Comparison of ENCODE assay signal across 1 cellular context in the genomic region with DNA sequence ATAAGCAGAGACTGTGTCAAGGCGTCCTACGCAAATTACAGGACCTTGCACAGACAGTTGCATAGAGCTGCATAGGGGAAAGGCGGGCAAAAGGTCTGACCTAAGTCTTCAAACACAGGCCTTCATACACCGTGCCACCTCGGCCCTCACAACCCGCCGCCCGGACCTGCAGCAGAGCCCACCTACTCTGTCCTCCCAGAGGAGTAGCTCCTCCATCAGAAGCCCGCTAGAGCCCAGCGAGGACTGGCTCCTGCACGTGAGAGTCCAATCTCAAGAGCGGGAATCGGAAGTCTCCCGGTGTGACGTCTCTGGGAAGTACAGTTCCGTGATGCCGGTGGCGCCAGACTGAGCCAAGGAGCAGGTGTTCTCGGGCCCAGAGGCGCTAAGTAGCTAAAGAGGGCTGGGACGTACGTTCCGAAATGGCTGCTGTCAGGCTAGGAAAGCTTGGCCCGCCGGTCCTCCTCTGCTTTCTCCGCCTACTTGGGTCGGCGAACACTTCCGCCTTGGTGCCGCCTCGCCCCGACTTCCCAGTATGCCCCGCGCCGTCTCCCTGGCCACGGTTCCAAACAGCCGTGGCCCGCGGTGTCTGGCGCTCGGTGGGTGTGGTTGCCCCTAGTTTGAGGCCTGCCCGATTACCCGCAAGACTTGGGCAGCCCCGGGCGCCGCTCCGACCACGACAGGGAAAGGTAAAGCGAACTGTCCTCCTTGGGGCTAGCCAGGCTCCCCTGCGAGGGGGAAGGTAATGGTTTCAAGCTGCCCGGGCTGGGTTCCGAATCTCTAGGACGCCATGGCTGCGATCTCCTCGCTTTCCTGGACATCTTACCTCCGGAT.
TF ChIP-seq lines count a peak whose summit lies in the region.

Gene ASTE1 (minus strand): TSS at position 505 of the 831 bp plus-strand sequence. CDS start 1,519 bp downstream, outside the sequence.
A gene with protein sequence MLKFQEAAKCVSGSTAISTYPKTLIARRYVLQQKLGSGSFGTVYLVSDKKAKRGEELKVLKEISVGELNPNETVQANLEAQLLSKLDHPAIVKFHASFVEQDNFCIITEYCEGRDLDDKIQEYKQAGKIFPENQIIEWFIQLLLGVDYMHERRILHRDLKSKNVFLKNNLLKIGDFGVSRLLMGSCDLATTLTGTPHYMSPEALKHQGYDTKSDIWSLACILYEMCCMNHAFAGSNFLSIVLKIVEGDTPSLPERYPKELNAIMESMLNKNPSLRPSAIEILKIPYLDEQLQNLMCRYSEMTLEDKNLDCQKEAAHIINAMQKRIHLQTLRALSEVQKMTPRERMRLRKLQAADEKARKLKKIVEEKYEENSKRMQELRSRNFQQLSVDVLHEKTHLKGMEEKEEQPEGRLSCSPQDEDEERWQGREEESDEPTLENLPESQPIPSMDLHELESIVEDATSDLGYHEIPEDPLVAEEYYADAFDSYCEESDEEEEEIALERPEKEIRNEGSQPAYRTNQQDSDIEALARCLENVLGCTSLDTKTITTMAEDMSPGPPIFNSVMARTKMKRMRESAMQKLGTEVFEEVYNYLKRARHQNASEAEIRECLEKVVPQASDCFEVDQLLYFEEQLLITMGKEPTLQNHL (plus strand): TSS at position 557 of the 831 bp plus-strand sequence. CDS start 2,832 bp downstream, outside the sequence.

TF ChIP-seq in HepG2, 621 proteins besides CTCF, POLR2A, EP300 and RAD21 (continued from another document and continues in another):
- TF ChIP-seq, protein P1, sequence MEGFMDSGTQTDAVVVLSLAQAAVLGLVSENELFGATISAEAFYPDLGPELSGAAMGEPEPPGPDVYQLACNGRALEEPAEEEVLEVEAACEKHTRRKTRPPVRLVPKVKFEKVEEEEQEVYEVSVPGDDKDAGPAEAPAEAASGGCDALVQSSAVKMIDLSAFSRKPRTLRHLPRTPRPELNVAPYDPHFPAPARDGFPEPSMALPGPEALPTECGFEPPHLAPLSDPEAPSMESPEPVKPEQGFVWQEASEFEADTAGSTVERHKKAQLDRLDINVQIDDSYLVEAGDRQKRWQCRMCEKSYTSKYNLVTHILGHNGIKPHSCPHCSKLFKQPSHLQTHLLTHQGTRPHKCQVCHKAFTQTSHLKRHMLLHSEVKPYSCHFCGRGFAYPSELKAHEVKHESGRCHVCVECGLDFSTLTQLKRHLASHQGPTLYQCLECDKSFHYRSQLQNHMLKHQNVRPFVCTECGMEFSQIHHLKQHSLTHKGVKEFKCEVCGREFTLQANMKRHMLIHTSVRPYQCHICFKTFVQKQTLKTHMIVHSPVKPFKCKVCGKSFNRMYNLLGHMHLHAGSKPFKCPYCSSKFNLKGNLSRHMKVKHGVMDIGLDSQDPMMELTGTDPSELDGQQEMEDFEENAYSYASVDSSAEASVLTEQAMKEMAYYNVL (CRISPR knock-in tag; IDR thresholded peaks at IDR 0.05; ENCODE audit: borderline replicate concordance): peak; percentile 36; the same call in 1 of the 2 replicates
- TF ChIP-seq MYNN (CRISPR knock-in tag; IDR thresholded peaks at IDR 0.05; ENCODE audit: low read depth) (no peak), NR2F1 (CRISPR knock-in tag; IDR thresholded peaks at IDR 0.05) (no peak), SIN3B (IDR thresholded peaks at IDR 0.05; ENCODE audit: low read length) (peak; percentile 6; the same call in 1 of the 2 replicates), KLF15 (CRISPR knock-in tag; IDR thresholded peaks at IDR 0.05; ENCODE audit: borderline replicate concordance) (no peak), KLF9 (CRISPR knock-in tag; IDR thresholded peaks at IDR 0.05; ENCODE audit: low read depth) (peak; percentile 99), ZBTB43 (CRISPR knock-in tag; conservative IDR thresholded peaks at IDR 0.05) (no peak), SRSF1 (optimal IDR thresholded peaks at IDR 0.05; ENCODE audit: low read depth, low read length) (peak; percentile 66), E2F1 (CRISPR knock-in tag; IDR thresholded peaks at IDR 0.05) (peak; percentile 87), ZNF224 (CRISPR knock-in tag; IDR thresholded peaks at IDR 0.05) (no peak; the same call in 1 of the 2 replicates), MEIS2 (CRISPR knock-in tag; IDR thresholded peaks at IDR 0.05) (no peak; the same call in 1 of the 2 replicates), ZNF879 (CRISPR knock-in tag; IDR thresholded peaks at IDR 0.05) (0 out of 2 replicates have a peak, but pooled peaks have one; percentile 57), JUN (CRISPR knock-in tag; IDR thresholded peaks at IDR 0.05) (0 out of 2 replicates have a peak, but pooled peaks have one; percentile 35), ZEB1 (IDR thresholded peaks at IDR 0.05; ENCODE audit: insufficient replicate concordance, low read depth) (peak; percentile 15), TEAD3 (CRISPR knock-in tag; optimal IDR thresholded peaks at IDR 0.05; ENCODE audit: borderline replicate concordance) (no peak), ZNF737 (CRISPR knock-in tag; IDR thresholded peaks at IDR 0.05; ENCODE audit: borderline replicate concordance) (no peak), ZNF883 (CRISPR knock-in tag; IDR thresholded peaks at IDR 0.05; ENCODE audit: not compliant biosample characterization) (peak; percentile 70), NFYB (CRISPR knock-in tag; IDR thresholded peaks at IDR 0.05) (0 out of 2 replicates have a peak, but pooled peaks have one; percentile 15), ZNF317 (CRISPR knock-in tag; IDR thresholded peaks at IDR 0.05) (0 out of 2 replicates have a peak, but pooled peaks have one; percentile 37), ZNF674 (CRISPR knock-in tag; IDR thresholded peaks at IDR 0.05; ENCODE audit: low read depth) (no peak), SUZ12 (IDR thresholded peaks at IDR 0.05; ENCODE audit: low read depth, low read length) (peak; percentile 52), IKZF4 (CRISPR knock-in tag; IDR thresholded peaks at IDR 0.05; ENCODE audit: borderline replicate concordance, low read depth, not compliant biosample characterization) (no peak), ATF7 (IDR thresholded peaks at IDR 0.05) (no peak), ATF7 (CRISPR knock-in tag; IDR thresholded peaks at IDR 0.05) (no peak; the same call in 1 of the 2 replicates), POGK (CRISPR knock-in tag; conservative IDR thresholded peaks at IDR 0.05) (peak; percentile 55; the same call in 1 of the 2 replicates), ZSCAN5A (CRISPR knock-in tag; IDR thresholded peaks at IDR 0.05; ENCODE audit: borderline replicate concordance) (0 out of 2 replicates have a peak, but pooled peaks have one; percentile 38), ZNF142 (CRISPR knock-in tag; IDR thresholded peaks at IDR 0.05) (0 out of 2 replicates have a peak, but pooled peaks have one; percentile 11), ZNF350 (CRISPR knock-in tag; IDR thresholded peaks at IDR 0.05; ENCODE audit: borderline replicate concordance, low read depth) (peak; percentile 92), ZNF792 (CRISPR knock-in tag; IDR thresholded peaks at IDR 0.05) (0 out of 2 replicates have a peak, but pooled peaks have one; percentile 41), ZNF547 (CRISPR knock-in tag; IDR thresholded peaks at IDR 0.05) (peak; percentile 64; the same call in 1 of the 2 replicates), SP5 (CRISPR knock-in tag; IDR thresholded peaks at IDR 0.05; ENCODE audit: borderline replicate concordance, low read depth) (peak; percentile 55; the same call in 1 of the 2 replicates), MIER3 (CRISPR knock-in tag; IDR thresholded peaks at IDR 0.05; ENCODE audit: borderline replicate concordance) (peak; percentile 54; the same call in 1 of the 2 replicates), BCLAF1 (IDR thresholded peaks at IDR 0.05) (no peak), SALL2 (CRISPR knock-in tag; IDR thresholded peaks at IDR 0.05) (peak; percentile 64; the same call in 1 of the 2 replicates)
